Comparison of ENCODE assay signal across 1 cellular context in the genomic region with DNA sequence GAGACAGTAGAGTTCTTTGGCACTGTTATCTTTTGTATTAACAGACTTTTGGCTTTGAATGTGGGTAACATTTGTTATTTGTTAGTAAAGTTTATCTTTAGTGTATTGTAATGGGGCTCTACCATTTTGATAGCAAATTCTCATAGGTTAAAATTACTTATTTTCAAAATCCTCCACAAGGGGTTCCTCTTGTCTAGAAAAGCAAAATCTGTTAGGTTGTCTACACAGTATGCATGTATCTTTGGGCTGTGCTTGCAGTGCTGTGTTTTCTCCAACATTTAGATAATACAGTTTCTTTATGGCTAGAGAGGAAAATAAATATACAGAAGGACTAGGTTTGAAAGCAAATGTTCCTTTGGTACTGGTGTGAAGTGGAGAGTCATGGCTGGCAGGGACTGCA.
TF ChIP-seq lines count a peak whose summit lies in the region.

No MANE protein-coding gene starts in this region.

TF ChIP-seq in IMR-90, 13 proteins besides CTCF, POLR2A, EP300 and RAD21:
- no peak for TF ChIP-seq MAFK (IDR thresholded peaks at IDR 0.05; ENCODE audit: low read depth, low read length)
- TF ChIP-seq MXI1 (IDR thresholded peaks at IDR 0.05; ENCODE audit: borderline replicate concordance, low read depth, low read length), result no peak
- no peak for TF ChIP-seq NFE2L2 (IDR thresholded peaks at IDR 0.05; ENCODE audit: low read depth, low read length)
- TF ChIP-seq BHLHE40 (IDR thresholded peaks at IDR 0.05; ENCODE audit: low read depth, low read length), result no peak
- TF ChIP-seq MAZ (IDR thresholded peaks at IDR 0.05; ENCODE audit: borderline replicate concordance, low read depth, low read length), result no peak
- TF ChIP-seq, protein P1, sequence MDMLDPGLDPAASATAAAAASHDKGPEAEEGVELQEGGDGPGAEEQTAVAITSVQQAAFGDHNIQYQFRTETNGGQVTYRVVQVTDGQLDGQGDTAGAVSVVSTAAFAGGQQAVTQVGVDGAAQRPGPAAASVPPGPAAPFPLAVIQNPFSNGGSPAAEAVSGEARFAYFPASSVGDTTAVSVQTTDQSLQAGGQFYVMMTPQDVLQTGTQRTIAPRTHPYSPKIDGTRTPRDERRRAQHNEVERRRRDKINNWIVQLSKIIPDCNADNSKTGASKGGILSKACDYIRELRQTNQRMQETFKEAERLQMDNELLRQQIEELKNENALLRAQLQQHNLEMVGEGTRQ (IDR thresholded peaks at IDR 0.05; ENCODE audit: low read depth, low read length), result no peak
- no peak for TF ChIP-seq CHD1 (IDR thresholded peaks at IDR 0.05; ENCODE audit: low read depth, low read length)
- no peak for TF ChIP-seq RFX5 (IDR thresholded peaks at IDR 0.05; ENCODE audit: low read depth, low read length)
